Comparison of ENCODE assay signal across 10 cellular contexts in genomic region chr17:41697122-41697962, GRCh38. TPM values are rescaled to one million over a fixed set of nuclear protein-coding genes. Genes with fewer than 3 reads are reported as not detected.
DNase-seq lines count a peak whose midpoint lies in the region; ATAC-seq and TF ChIP-seq lines count a peak whose summit lies in the region.
"Had no signal": no experiment of that assay in that cellular context is flagged by ENCODE, and none has a peak within 500 bp of the region (broad histone marks: within the 10 kb centered on the region; RNA-seq: fewer than 3 reads in every experiment).

No MANE protein-coding gene starts in this region.

- no TSS peak for BruUV-seq in IMR-90 (replicated peaks; lab: Mats Ljungman, UMichigan)

- no peak overlapping the region for H3K23ac ChIP-seq in IMR-90 (ENCODE audit: low read depth, low read length)

- H3K27me3 ChIP-seq in IMR-90 (ENCODE audit: control insufficient read depth, insufficient read depth, low read length) (no peaks in the 10 kb centered on the region), adrenal gland (no peaks in the 10 kb centered on the region)

- peak overlapping the region; percentile 69 for H2AFZ ChIP-seq in IMR-90 (replicated peaks; ENCODE audit: low read length, poor library complexity)

- H3K14ac ChIP-seq in IMR-90 (replicated peaks; ENCODE audit: low read depth, low read length): 0 out of 2 replicates have a peak overlapping the region, but pooled peaks have one; percentile 36

- no peak overlapping the region for H3K56ac ChIP-seq in IMR-90 (ENCODE audit: extremely low read depth, insufficient read depth, low read length)

- H3K4me1 ChIP-seq in IMR-90 (ENCODE audit: control insufficient read depth, insufficient read depth, low read length) (peaks cover 4% of the 10 kb centered on the region; the same call in 1 of the 2 replicates), adrenal gland (replicated peaks in 1 of 2) (peaks cover 5 to 23% of the 10 kb centered on the region in 2 donors)

- ATAC-seq in IMR-90 (ENCODE audit: low read depth) (peak; percentile 41), HG02623 (IDR thresholded peaks at IDR 0.05; ENCODE audit: unreplicated experiment) (no peak), GM18861 (IDR thresholded peaks at IDR 0.05; ENCODE audit: unreplicated experiment) (no peak)

- peaks cover 16% of the 10 kb centered on the region for H3K9me1 ChIP-seq in IMR-90 (ENCODE audit: insufficient read depth, low read length)

- H3K18ac ChIP-seq in IMR-90 (ENCODE audit: low read depth, low read length): no peak overlapping the region

- in situ Hi-C loops in IMR-90 (cut with MboI; ENCODE audit: low sequenced_read_pairs): no loop called here

- H2BK15ac ChIP-seq in IMR-90 (ENCODE audit: low read depth, low read length): no peak overlapping the region

- no peak for TF ChIP-seq RAD21 in IMR-90 (IDR thresholded peaks at IDR 0.05; ENCODE audit: low read length)

- DNase-seq in IMR-90 (peak; percentile 64), adrenal gland (peak; percentile 70 to 93 (median 89)), hypothalamus (lab: John Stamatoyannopoulos, UW) (peak in 31 of 51 donors; percentile 6 to 71 (median 32)), stromal cell of bone marrow (ENCODE audit: low read depth) (peak; percentile 63), NCI-H2196 (lab: John Stamatoyannopoulos, UW; ENCODE audit: unreplicated experiment) (no peak), cortex of kidney (lab: John Stamatoyannopoulos, UW) (no peak)
- DNase-seq: NCI-H1092 treated with DMSO at 0.1 percent for 48 hours; stimulated activated CD4-positive, alpha-beta T cell treated with anti-CD3 and anti-CD28 coated beads, Interleukin-2, amount 100 ng/mL, for 48 hours had no signal

- H2BK120ac ChIP-seq in IMR-90 (ENCODE audit: low read depth, low read length): no peak overlapping the region

- peaks cover 19% of the 10 kb centered on the region for H3K36me3 ChIP-seq in IMR-90 (ENCODE audit: control insufficient read depth, insufficient read depth, low read length)
- peaks cover 0 to 28% of the 10 kb centered on the region in 2 donors for H3K36me3 ChIP-seq in adrenal gland (replicated peaks in 1 of 2)

- H4K20me1 ChIP-seq in IMR-90 (ENCODE audit: insufficient read depth, low read length): peaks cover 39% of the 10 kb centered on the region; the same call in 1 of the 2 replicates

- H2BK5ac ChIP-seq in IMR-90 (ENCODE audit: low read depth, low read length, poor library complexity, severe bottlenecking): no peak overlapping the region

- 0 out of 2 replicates have a peak overlapping the region, but pooled peaks have one; percentile 21 for H2AK5ac ChIP-seq in IMR-90 (ENCODE audit: low read depth, low read length)

- H2BK20ac ChIP-seq in IMR-90 (ENCODE audit: low read depth, low read length): no peak overlapping the region

- no peak overlapping the region for H4K5ac ChIP-seq in IMR-90 (ENCODE audit: low read depth, low read length)

- 0 out of 2 replicates have a peak overlapping the region, but pooled peaks have one; percentile 47 for H3K4ac ChIP-seq in IMR-90 (ENCODE audit: low read depth, low read length)

- 0% methylated on average over 2 of the region's 6 CpGs; no CpG with 5 or more reads in 1 of the 2 experiments for whole genome bisulfite sequencing in IMR-90 (ENCODE audit: extremely low coverage in 2 of 2, insufficient read length in 1 of 2), 2 experiments
- WGBS in adrenal gland, 4 donors: 34 to 42% (median 39%) methylated on average over 6 of the region's 6 CpGs

- TF ChIP-seq POLR2A in IMR-90 (IDR thresholded peaks at IDR 0.05; ENCODE audit: low read depth, low read length) (no peak), adrenal gland (IDR thresholded peaks at IDR 0.05) (peak in 1 of 2 donors; percentile 26)

- H2AK9ac ChIP-seq in IMR-90 (replicated peaks; ENCODE audit: low read depth, low read length, poor library complexity): peak overlapping the region; percentile 63

- H3K9me3 ChIP-seq in IMR-90 (ENCODE audit: control insufficient read depth, insufficient read depth, low read length) (no peaks in the 10 kb centered on the region), adrenal gland (replicated peaks in 1 of 3) (no peaks in the 10 kb centered on the region)

- CTCF ChIA-PET in IMR-90 (lab: Yijun Ruan, JAX): no interaction called here

- dilution Hi-C loops in IMR-90 (cut with HindIII; ENCODE audit: low sequenced_read_pairs, unreplicated experiment): no loop called here

- TF ChIP-seq CTCF in IMR-90 (conservative IDR thresholded peaks at IDR 0.05; ENCODE audit: low read depth, low read length) (no peak), adrenal gland (IDR thresholded peaks at IDR 0.05) (no peak)

- intact Hi-C loops in IMR-90 (cut with micrococcal nuclease): no loop called here
- intact Hi-C loops in adrenal gland (cut with DNase I): no loop called here

- H3K9ac ChIP-seq in IMR-90 (ENCODE audit: low read depth, low read length): no peak overlapping the region

- H3K4me3 ChIP-seq in IMR-90 (ENCODE audit: insufficient read depth, low read depth, low read length): no peak overlapping the region
- no peak overlapping the region for H3K4me3 ChIP-seq in adrenal gland

- H4K91ac ChIP-seq in IMR-90 (ENCODE audit: insufficient read depth, low read depth, low read length): no peak overlapping the region

- no peak overlapping the region; a peak in 1 of 4 replicates for H4K8ac ChIP-seq in IMR-90 (ENCODE audit: low read depth in 2 of 2, low read length in 2 of 2)

- POLR2A ChIA-PET in IMR-90 (lab: Charles Lee; ENCODE audit: unreplicated experiment): interaction anchor here (1.1 kb wide), 1 partner anchor 9 kb away, joined by 3 read pairs; no protein-coding TSS in a partner anchor

- peaks cover 4 to 16% of the 10 kb centered on the region in 2 experiments for H3K79me1 ChIP-seq in IMR-90 (ENCODE audit: low read depth in 1 of 2, low read length in 2 of 2)

- H3K27ac ChIP-seq in IMR-90 (ENCODE audit: insufficient read depth, low read length) (peak overlapping the region; percentile 11; the same call in 1 of the 2 replicates), adrenal gland (peak overlapping the region in 3 of 5 donors; percentile 43 to 73 (median 61))

- H3K4me2 ChIP-seq in IMR-90 (ENCODE audit: low read depth, low read length): peak overlapping the region; percentile 11

TF ChIP-seq in IMR-90, 13 proteins besides CTCF, POLR2A, EP300 and RAD21:
- TF ChIP-seq CEBPB (IDR thresholded peaks at IDR 0.05; ENCODE audit: low read depth, low read length) (peak; percentile 54; the same call in 1 of the 2 replicates), MAZ (IDR thresholded peaks at IDR 0.05; ENCODE audit: borderline replicate concordance, low read depth, low read length) (0 out of 2 replicates have a peak, but pooled peaks have one; percentile 15), MXI1 (IDR thresholded peaks at IDR 0.05; ENCODE audit: borderline replicate concordance, low read depth, low read length) (no peak)
- TF ChIP-seq, protein P1, sequence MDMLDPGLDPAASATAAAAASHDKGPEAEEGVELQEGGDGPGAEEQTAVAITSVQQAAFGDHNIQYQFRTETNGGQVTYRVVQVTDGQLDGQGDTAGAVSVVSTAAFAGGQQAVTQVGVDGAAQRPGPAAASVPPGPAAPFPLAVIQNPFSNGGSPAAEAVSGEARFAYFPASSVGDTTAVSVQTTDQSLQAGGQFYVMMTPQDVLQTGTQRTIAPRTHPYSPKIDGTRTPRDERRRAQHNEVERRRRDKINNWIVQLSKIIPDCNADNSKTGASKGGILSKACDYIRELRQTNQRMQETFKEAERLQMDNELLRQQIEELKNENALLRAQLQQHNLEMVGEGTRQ (IDR thresholded peaks at IDR 0.05; ENCODE audit: low read depth, low read length): peak; percentile 92
TF ChIP-seq in IMR-90: peak in this region for 3.

RNA-seq across cellular contexts. Expression of gene EIF1, which starts 8.7 kb away (rescaled TPM):
- total RNA-seq in IMR-90 (2012; rRNA removed): 89.4 and 102 TPM in 2 replicates
- polyA plus RNA-seq in IMR-90 (2012; rRNA removed): 381 and 388 TPM in 2 replicates
- polyA plus RNA-seq in IMR-90 (2012; cell fraction: cytosol; rRNA removed): 195 and 266 TPM in 2 replicates
- polyA plus RNA-seq in IMR-90 (2012; cell fraction: nucleus; rRNA removed; ENCODE audit: low replicate concordance): 262 and 802 TPM in 2 replicates
- 1,000 to 10,000 TPM in 1 of 8 donors, 100 to 1,000 TPM in 7; 105 to 1,189 (median 484) TPM for total RNA-seq in adrenal gland
- 1,000 to 10,000 TPM in 1 of 3 donors, 100 to 1,000 TPM in 2; 269 to 1,002 (median 614) TPM for polyA plus RNA-seq in adrenal gland

RNA-seq across cellular contexts. Expression of gene GAST, which starts 14.8 kb away (rescaled TPM):
- total RNA-seq in IMR-90 (2012; rRNA removed) (not detected in 2 replicates), adrenal gland (not detected)
- polyA plus RNA-seq in IMR-90 (2012; rRNA removed) (not detected in 2 replicates), adrenal gland (not detected)
- not detected in 2 replicates for polyA plus RNA-seq in IMR-90 (2012; cell fraction: cytosol; rRNA removed)
- polyA plus RNA-seq in IMR-90 (2012; cell fraction: nucleus; rRNA removed; ENCODE audit: low replicate concordance): not detected in 2 replicates

RNA-seq across cellular contexts. Expression of gene HAP1, which starts 37.1 kb away (rescaled TPM):
- total RNA-seq in IMR-90 (2012; rRNA removed) (under 0.01 TPM in 1 of 2 replicates, not detected in the other), adrenal gland (1 to 10 TPM in 3 of 8 donors, under 1 TPM in 4, not detected in 1; 0.31 to 2.8 (median 0.65) TPM)
- polyA plus RNA-seq in IMR-90 (2012; rRNA removed) (0.09 and 0.11 TPM in 2 replicates), adrenal gland (1 to 10 TPM in 1 of 3 donors, under 1 TPM in 2; 0.26 to 2.8 (median 0.91) TPM)
- 0.02 and 0.03 TPM in 2 replicates for polyA plus RNA-seq in IMR-90 (2012; cell fraction: cytosol; rRNA removed)
- polyA plus RNA-seq in IMR-90 (2012; cell fraction: nucleus; rRNA removed; ENCODE audit: low replicate concordance): 1.1 and 1.3 TPM in 2 replicates

Comparison
In these comparisons a context has a peak if more than half of its experiments do, and no peak if none do; other contexts are left out.
1. DNase-seq: peak in IMR-90 (single experiment), adrenal gland (7 of 7), hypothalamus (31 of 51) and stromal cell of bone marrow (single experiment); none in NCI-H2196 (single experiment) and cortex of kidney (single experiment).